Comparison of ENCODE assay signal across 24 cellular contexts in genomic region chr14:93146119-93146518, GRCh38. TPM values are rescaled to one million over a fixed set of nuclear protein-coding genes. Genes with fewer than 3 reads are reported as not detected.
DNase-seq lines count a peak whose midpoint lies in the region; TF ChIP-seq lines count a peak whose summit lies in the region.
"Had no signal": no experiment of that assay in that cellular context is flagged by ENCODE, and none has a peak within 500 bp of the region (broad histone marks: within the 10 kb centered on the region; RNA-seq: fewer than 3 reads in every experiment).

No MANE protein-coding gene starts in this region.

- POLR2A ChIA-PET in GM10248 (lab: Yijun Ruan, JAX) = interaction anchor here (0.9 to 1.0 kb wide), 2 partner anchors 31 to 92 kb away, joined by 4 to 5 read pairs; no protein-coding TSS in a partner anchor
- POLR2A ChIA-PET in activated CD4-positive, alpha-beta memory T cell treated with anti-CD3 and anti-CD28 coated beads, Interleukin-2, amount 10 ng/mL, durations not matched to agents 7 days and 5 days (lab: Charles Lee) = no interaction called here

- H3K27ac Mint-ChIP-seq in activated CD4-positive, alpha-beta memory T cell treated with anti-CD3 and anti-CD28 coated beads, Interleukin-2, amount 10 ng/mL, durations not matched to agents 7 days and 5 days = peak overlapping the region; percentile 55
- H3K27ac Mint-ChIP-seq: CD4-positive, alpha-beta T cell; GM23338; progenitor cell of endocrine pancreas had no signal

- CTCF ChIA-PET in GM10248 (lab: Yijun Ruan, JAX) = interaction anchor here (1.2 to 4.2 kb wide), 6 partner anchors 9 to 194 kb away, joined by 3 to 22 read pairs (median 8); no protein-coding TSS in a partner anchor
- CTCF ChIA-PET in activated CD4-positive, alpha-beta memory T cell treated with anti-CD3 and anti-CD28 coated beads, Interleukin-2, amount 10 ng/mL, durations not matched to agents 7 days and 5 days (lab: Charles Lee) = interaction anchor here (0.9 to 2.1 kb wide), 3 partner anchors 14 to 199 kb away, joined by 4 to 10 read pairs (median 7); no protein-coding TSS in a partner anchor

- TF ChIP-seq CTCF in GM10248 (IDR thresholded peaks at IDR 0.05; ENCODE audit: control extremely low read depth, extremely low read depth, low read depth, missing control alignments) (no peak), GM13976 (IDR thresholded peaks at IDR 0.05; ENCODE audit: borderline replicate concordance, control extremely low read depth, extremely low read depth, insufficient read depth, missing control alignments) (no peak), GM20000 (IDR thresholded peaks at IDR 0.05; ENCODE audit: extremely low read depth, missing control alignments) (no peak)

- DNase-seq in GM10248 (ENCODE audit: extremely low spot score) = peak; percentile 39
- peak; percentile 49 for DNase-seq in GM13976 (ENCODE audit: low spot score)
- peak; percentile 51 for DNase-seq in GM20000 (ENCODE audit: low spot score)
- no peak for DNase-seq in activated CD4-positive, alpha-beta memory T cell treated with anti-CD3 and anti-CD28 coated beads, Interleukin-2, amount 10 ng/mL, durations not matched to agents 7 days and 5 days
- DNase-seq in RKO (ENCODE audit: low spot score) = no peak
- no peak for DNase-seq in activated naive CD4-positive, alpha-beta T cell treated with Interleukin-2 at 50 U/mL for 16 hours
- DNase-seq in substantia nigra (lab: John Stamatoyannopoulos, UW) = no peak
- no peak for DNase-seq in CD1c-positive myeloid dendritic cell (ENCODE audit: extremely low spot score)
- DNase-seq: activated CD4-positive, CD25-positive, alpha-beta regulatory T cell treated with anti-CD3 and anti-CD28 coated beads, Interleukin-2, amount 50 U/mL, for 72 hours; activated effector memory CD4-positive, alpha-beta T cell treated with anti-CD3 and anti-CD28 coated beads, Interleukin-2, amount 50 U/mL, for 16 hours; body of pancreas; CD4-positive, alpha-beta T cell; effector CD4-positive, alpha-beta T cell; EL; head of caudate nucleus; left colon; NCI-H1436 treated with DMSO at 0.1 percent for 48 hours; NCI-H510A treated with DMSO at 0.1 percent for 48 hours; NK-92 treated with Interleukin-12 subunit alpha and Interleukin-12 subunit beta, amount 100 ng/mL, for 24 hours; Peyer's patch; upper lobe of right lung had no signal

- no peaks in the 10 kb centered on the region for H3K27me3 Mint-ChIP-seq in activated CD4-positive, alpha-beta memory T cell treated with anti-CD3 and anti-CD28 coated beads, Interleukin-2, amount 10 ng/mL, durations not matched to agents 7 days and 5 days
- H3K27me3 Mint-ChIP-seq: CD4-positive, alpha-beta T cell; progenitor cell of endocrine pancreas had no signal

- peaks cover 19% of the 10 kb centered on the region for H3K4me1 Mint-ChIP-seq in activated CD4-positive, alpha-beta memory T cell treated with anti-CD3 and anti-CD28 coated beads, Interleukin-2, amount 10 ng/mL, durations not matched to agents 7 days and 5 days
- H3K4me1 Mint-ChIP-seq: GM23338 had no signal

- H3K9me3 Mint-ChIP-seq in activated CD4-positive, alpha-beta memory T cell treated with anti-CD3 and anti-CD28 coated beads, Interleukin-2, amount 10 ng/mL, durations not matched to agents 7 days and 5 days = no peaks in the 10 kb centered on the region
- H3K9me3 Mint-ChIP-seq: CD4-positive, alpha-beta T cell; GM23338 had no signal

- H3K27ac ChIP-seq in substantia nigra (ENCODE audit: low read depth, low read length, poor library complexity, severe bottlenecking) = no peak overlapping the region
- H3K27ac ChIP-seq: body of pancreas, KMS-11, Peyer's patch, upper lobe of right lung had no signal

- no peak overlapping the region for H3K4me3 Mint-ChIP-seq in activated CD4-positive, alpha-beta memory T cell treated with anti-CD3 and anti-CD28 coated beads, Interleukin-2, amount 10 ng/mL, durations not matched to agents 7 days and 5 days
- H3K4me3 Mint-ChIP-seq: CD4-positive, alpha-beta T cell; GM23338 had no signal

- in situ Hi-C loops in GM13976 (cut with MboI; ENCODE audit: low sequenced_read_pairs, unreplicated experiment) = no loop called here

- H3K36me3 Mint-ChIP-seq in activated CD4-positive, alpha-beta memory T cell treated with anti-CD3 and anti-CD28 coated beads, Interleukin-2, amount 10 ng/mL, durations not matched to agents 7 days and 5 days (ENCODE audit: low read depth) = no peaks in the 10 kb centered on the region

RNA-seq across cellular contexts. Expression of gene ITPK1, which starts 30.4 kb away (rescaled TPM):
- total RNA-seq in activated CD4-positive, alpha-beta memory T cell treated with anti-CD3 and anti-CD28 coated beads, Interleukin-2, amount 10 ng/mL, durations not matched to agents 7 days and 5 days = 10 to 100 TPM; 59.3 to 62.3 TPM

RNA-seq across cellular contexts. Expression of gene MOAP1, which starts 38.6 kb away (rescaled TPM):
- total RNA-seq in activated CD4-positive, alpha-beta memory T cell treated with anti-CD3 and anti-CD28 coated beads, Interleukin-2, amount 10 ng/mL, durations not matched to agents 7 days and 5 days = 10 to 100 TPM; 23.1 to 24.6 TPM

RNA-seq across cellular contexts. Expression of gene LYSET, which starts 39.0 kb away (rescaled TPM):
- 1 to 10 TPM; 7.4 to 8.3 TPM for total RNA-seq in activated CD4-positive, alpha-beta memory T cell treated with anti-CD3 and anti-CD28 coated beads, Interleukin-2, amount 10 ng/mL, durations not matched to agents 7 days and 5 days

Comparison
In these comparisons a context has a peak if more than half of its experiments do, and no peak if none do; other contexts are left out.
1. DNase-seq: peak in GM10248 (single experiment), GM13976 (single experiment) and GM20000 (single experiment); none in activated CD4-positive, alpha-beta memory T cell treated with anti-CD3 and anti-CD28 coated beads, Interleukin-2, amount 10 ng/mL, durations not matched to agents 7 days and 5 days (single experiment), RKO (single experiment), activated naive CD4-positive, alpha-beta T cell treated with Interleukin-2 at 50 U/mL for 16 hours (single experiment), substantia nigra (0 of 49) and CD1c-positive myeloid dendritic cell (single experiment).